ENCODE assay signal across 12 cellular contexts in genomic region chr14:105416671-105417070, GRCh38. TPM values are rescaled to one million over a fixed set of nuclear protein-coding genes. Genes with fewer than 3 reads are reported as not detected.
"Had no signal": no experiment of that assay in that cellular context is flagged by ENCODE, and none has a peak within 500 bp of the region (broad histone marks: within the 10 kb centered on the region; RNA-seq: fewer than 3 reads in every experiment).

No MANE protein-coding gene starts in this region.

- DNase-seq: activated CD4-positive, alpha-beta T cell treated with anti-CD3 and anti-CD28 coated beads for 48 hours; activated naive CD4-positive, alpha-beta T cell treated with anti-CD3 and anti-CD28 coated beads, Interleukin-2, amount 10 ng/mL, durations not matched to agents 7 days and 5 days; amygdala; cerebellar nuclear complex; left colon; T-cell; tibial artery had no signal

- H3K36me3 Mint-ChIP-seq: activated naive CD4-positive, alpha-beta T cell treated with anti-CD3 and anti-CD28 coated beads, Interleukin-2, amount 10 ng/mL, durations not matched to agents 7 days and 5 days; T-cell had no signal

- H3K27ac ChIP-seq: skin epidermis, tibial artery, vagina had no signal

- H3K27me3 ChIP-seq: right atrium auricular region, vagina had no signal

- H3K4me3 ChIP-seq: right atrium auricular region, skin epidermis, tibial artery, vagina had no signal

- H3K9me3 ChIP-seq: right atrium auricular region, tibial artery, vagina had no signal

- H3K9me3 Mint-ChIP-seq: activated naive CD4-positive, alpha-beta T cell treated with anti-CD3 and anti-CD28 coated beads, Interleukin-2, amount 10 ng/mL, durations not matched to agents 7 days and 5 days; activated T-helper 2 cell treated with anti-CD3 and anti-CD28 coated beads, Interferon-gamma antibody, Interleukin-2, Interleukin-4, amounts not matched to agents 10 μg/mL and 5 μg/mL and 100 μg/mL, durations not matched to agents 14 hours and 24 hours and 36 hours; T-cell had no signal

- H3K36me3 ChIP-seq: right atrium auricular region, tibial artery, vagina had no signal

- ATAC-seq: esophagus mucosa, left colon, T-cell had no signal

- H3K27ac Mint-ChIP-seq: activated naive CD4-positive, alpha-beta T cell treated with anti-CD3 and anti-CD28 coated beads, Interleukin-2, amount 10 ng/mL, durations not matched to agents 7 days and 5 days; activated T-helper 2 cell treated with anti-CD3 and anti-CD28 coated beads, Interferon-gamma antibody, Interleukin-2, Interleukin-4, amounts not matched to agents 10 μg/mL and 5 μg/mL and 100 μg/mL, durations not matched to agents 14 hours and 24 hours and 36 hours; T-cell had no signal

RNA-seq across cellular contexts. Expression of gene TEX22, which starts 18.3 kb away (rescaled TPM):
- total RNA-seq: vagina had no signal
